8 cellular contexts compared by ENCODE assay signal in genomic region chrX:49162620-49163019, GRCh38. TPM values are rescaled to one million over a fixed set of nuclear protein-coding genes. Genes with fewer than 3 reads are reported as not detected.
DNase-seq lines count a peak whose midpoint lies in the region; ATAC-seq and TF ChIP-seq lines count a peak whose summit lies in the region.

Gene MAGIX (plus strand): TSS chrX:49162758. CDS start chrX:49162890, 132 bp downstream.

- H3K27me3 ChIP-seq in Panc1 (ENCODE audit: control insufficient read depth, insufficient read depth, low read length): no peaks in the 10 kb centered on the region
- no peaks in the 10 kb centered on the region for H3K27me3 ChIP-seq in esophagus (ENCODE audit: control insufficient read depth in 1 of 2, insufficient read depth in 2 of 2, low read length in 2 of 2)

- H3K4me3 ChIP-seq in Panc1 (ENCODE audit: low read depth in 2 of 2, low read length in 2 of 2) (peak within 1 kb of the TSS; percentile 40 to 57), esophagus (ENCODE audit: low read depth in 1 of 2, low read length in 2 of 2) (peak within 1 kb of the TSS; percentile 45 to 51)

- CTCF ChIA-PET in Panc1 (lab: Charles Lee): no interaction called here

- intact Hi-C loops in Panc1 (cut with micrococcal nuclease; ENCODE audit: unreplicated experiment): loop anchor here (5.0 kb wide), 1 partner anchor 40 kb away; the partner anchor contains the start of gene GPKOW

- H3K9me3 Mint-ChIP-seq in osteocyte (ENCODE audit: unreplicated experiment): peaks cover 3% of the 10 kb centered on the region

- H3K9me3 ChIP-seq in Panc1 (ENCODE audit: control insufficient read depth, insufficient read depth, low read depth, low read length): no peaks in the 10 kb centered on the region
- H3K9me3 ChIP-seq in esophagus (ENCODE audit: control insufficient read depth in 2 of 2, insufficient read depth in 1 of 2, low read depth in 1 of 2, low read length in 1 of 2): no peaks in the 10 kb centered on the region

- H3K27ac Mint-ChIP-seq in osteocyte (ENCODE audit: unreplicated experiment): peak within 1 kb of the TSS; percentile 83

- BruUV-seq in Panc1 (replicated peaks; lab: Mats Ljungman, UMichigan): no TSS peak

- DNase-seq in COLO668 (lab: John Stamatoyannopoulos, UW; ENCODE audit: unreplicated experiment) (peak; percentile 41), Panc1 (ENCODE audit: low read depth, low spot score) (no peak), osteocyte (ENCODE audit: extremely low spot score, unreplicated experiment) (no peak), omental fat pad (ENCODE audit: low spot score) (no peak), CD1c-positive myeloid dendritic cell (ENCODE audit: extremely low spot score) (no peak), NCI-H510A (lab: John Stamatoyannopoulos, UW) (no peak)

- peaks cover 26% of the 10 kb centered on the region for H3K4me1 Mint-ChIP-seq in osteocyte (ENCODE audit: unreplicated experiment)

- H3K4me3 Mint-ChIP-seq in osteocyte (ENCODE audit: unreplicated experiment): peak within 1 kb of the TSS; percentile 71

- H3K27ac ChIP-seq in Panc1 (ENCODE audit: low read length) (peak within 1 kb of the TSS; percentile 71; the same call in 1 of the 2 replicates), esophagus (ENCODE audit: low read depth in 2 of 2, low read length in 1 of 2) (peak within 1 kb of the TSS; percentile 89 to 94)

- POLR2A ChIA-PET in Panc1 (lab: Charles Lee): no interaction called here

- H3K36me3 ChIP-seq in Panc1 (ENCODE audit: control insufficient read depth, insufficient read depth, low read length): no peaks in the 10 kb centered on the region
- H3K36me3 ChIP-seq in esophagus (ENCODE audit: control insufficient read depth in 2 of 2, insufficient read depth in 2 of 2, low read length in 1 of 2): no peaks in the 10 kb centered on the region

- TF ChIP-seq CTCF in Panc1 (IDR thresholded peaks at IDR 0.05) (no peak), osteocyte (IDR thresholded peaks at IDR 0.05) (no peak), omental fat pad (IDR thresholded peaks at IDR 0.05) (no peak)

- no peaks in the 10 kb centered on the region for H3K36me3 Mint-ChIP-seq in osteocyte (ENCODE audit: unreplicated experiment)

- WGBS in esophagus, 2 donors: 41 to 66% methylated on average over 28 of the region's 28 CpGs

- H3K27me3 Mint-ChIP-seq in osteocyte (ENCODE audit: unreplicated experiment): no peaks in the 10 kb centered on the region

- in situ Hi-C loops in Panc1 (cut with HindIII; ENCODE audit: low pct_unique_long_range_greater_than_20kb, low sequenced_read_pairs): no loop called here

- ATAC-seq in Panc1 (no peak), omental fat pad (ENCODE audit: low FRiP score) (no peak), HG02571 (IDR thresholded peaks at IDR 0.05; ENCODE audit: unreplicated experiment) (no peak)

- H3K4me1 ChIP-seq in Panc1 (ENCODE audit: control insufficient read depth, insufficient read depth, low read length): peaks cover 26% of the 10 kb centered on the region
- H3K4me1 ChIP-seq in esophagus (ENCODE audit: control insufficient read depth in 2 of 2, insufficient read depth in 2 of 2, low read length in 1 of 2): peaks cover 0 to 6% of the 10 kb centered on the region in 2 donors

RNA-seq across cellular contexts. Expression of gene MAGIX, which starts in this region (rescaled TPM):
- total RNA-seq in Panc1 (2021; ENCODE audit: unreplicated experiment): 3.8 TPM
- polyA plus RNA-seq in Panc1 (2012; ENCODE audit: insufficient read length): 5.1 TPM
- polyA plus RNA-seq in esophagus: 1 to 10 TPM; 6.0 to 6.3 TPM
- 1.2 and 2.3 TPM in 2 replicates for total RNA-seq in osteocyte
- total RNA-seq in omental fat pad: 1 to 10 TPM; 1.1 to 7.3 (median 3.3) TPM
